7 cellular contexts compared by ENCODE assay signal in genomic region chr5:141332571-141332970, GRCh38. TPM values are rescaled to one million over a fixed set of nuclear protein-coding genes. Genes with fewer than 3 reads are reported as not detected.
"Had no signal": no experiment of that assay in that cellular context is flagged by ENCODE, and none has a peak within 500 bp of the region (broad histone marks: within the 10 kb centered on the region; RNA-seq: fewer than 3 reads in every experiment).

No MANE protein-coding gene starts in this region.

RNA-seq across cellular contexts. Expression of gene PCDHGA1, which starts 2.3 kb away (rescaled TPM):
- total RNA-seq: activated naive CD4-positive, alpha-beta T cell treated with anti-CD3 and anti-CD28 coated beads for 36 hours; activated naive CD8-positive, alpha-beta T cell treated with anti-CD3 and anti-CD28 coated beads for 36 hours; ascending aorta had no signal

RNA-seq across cellular contexts. Expression of gene PCDHGA2, which starts 6.0 kb away (rescaled TPM):
- total RNA-seq: activated naive CD4-positive, alpha-beta T cell treated with anti-CD3 and anti-CD28 coated beads for 36 hours; activated naive CD4-positive, alpha-beta T cell treated with anti-CD3 and anti-CD28 coated beads, Interleukin-2, amount 50 U/mL, for 72 hours; activated naive CD8-positive, alpha-beta T cell treated with anti-CD3 and anti-CD28 coated beads for 36 hours; activated T-helper 17 cell treated with anti-CD3 and anti-CD28 coated beads, Interleukin-2, amount 50 U/mL, for 72 hours had no signal

RNA-seq across cellular contexts. Expression of gene PCDHGA3, which starts 11.1 kb away (rescaled TPM):
- total RNA-seq: activated naive CD4-positive, alpha-beta T cell treated with anti-CD3 and anti-CD28 coated beads for 36 hours; activated naive CD4-positive, alpha-beta T cell treated with anti-CD3 and anti-CD28 coated beads, Interleukin-2, amount 50 U/mL, for 72 hours; activated naive CD8-positive, alpha-beta T cell treated with anti-CD3 and anti-CD28 coated beads for 36 hours; activated T-cell treated with anti-CD3 and anti-CD28 coated beads, Interleukin-2, amount 50 U/mL, for 4 hours had no signal

RNA-seq across cellular contexts. Expression of gene PCDHGB1, which starts 17.3 kb away (rescaled TPM):
- total RNA-seq: activated naive CD4-positive, alpha-beta T cell treated with anti-CD3 and anti-CD28 coated beads for 36 hours; activated naive CD4-positive, alpha-beta T cell treated with anti-CD3 and anti-CD28 coated beads, Interleukin-2, amount 50 U/mL, for 72 hours; activated naive CD8-positive, alpha-beta T cell treated with anti-CD3 and anti-CD28 coated beads for 36 hours; activated naive CD8-positive, alpha-beta T cell treated with anti-CD3 and anti-CD28 coated beads, Interleukin-2, amount 10 ng/mL, durations not matched to agents 7 days and 5 days; activated T-helper 17 cell treated with anti-CD3 and anti-CD28 coated beads, Interleukin-2, amount 50 U/mL, for 72 hours had no signal
